In the genomic region with DNA sequence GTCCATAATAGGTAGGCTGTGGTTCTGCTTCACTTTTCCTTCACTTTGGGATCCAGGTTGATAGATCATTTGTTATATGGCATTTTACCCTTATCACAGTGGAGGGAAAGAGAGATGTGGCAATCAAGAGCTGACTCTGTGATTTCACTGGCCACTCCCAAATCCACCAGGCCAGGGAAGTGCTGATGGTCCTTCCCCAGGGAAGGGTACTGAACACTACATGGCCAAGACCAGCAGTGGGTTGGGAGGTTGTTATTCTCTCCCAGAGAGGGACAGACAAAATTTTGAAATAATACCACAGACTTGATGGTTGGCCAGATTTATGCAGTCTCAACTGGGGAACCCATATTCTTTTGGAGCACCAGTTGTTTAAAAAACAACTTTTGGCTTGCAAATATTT, we compare ENCODE assay signal across 20 cellular contexts.
"Had no signal": no experiment of that assay in that cellular context is flagged by ENCODE, and none has a peak within 500 bp of the region (broad histone marks: within the 10 kb centered on the region; RNA-seq: fewer than 3 reads in every experiment).

No MANE protein-coding gene starts in this region.

- H3K4me1 ChIP-seq: colonic mucosa, uterus had no signal

- H3K36me3 ChIP-seq: brain microvascular endothelial cell, colonic mucosa, gastroesophageal sphincter, heart right ventricle, thyroid gland, uterus had no signal

- H3K9me3 ChIP-seq: colonic mucosa, gastroesophageal sphincter, heart right ventricle, thyroid gland, uterus had no signal

- H3K27me3 ChIP-seq: brain microvascular endothelial cell, colonic mucosa, gastroesophageal sphincter, heart right ventricle, thyroid gland, uterus had no signal

- H3K4me3 ChIP-seq: colonic mucosa, gastroesophageal sphincter, heart right ventricle, thyroid gland, uterus had no signal

- ATAC-seq: activated CD8-positive, alpha-beta T cell treated with anti-CD3 and anti-CD28 coated beads for 36 hours; activated T-helper 17 cell treated with anti-CD3 and anti-CD28 coated beads, Interleukin-2, amount 50 U/mL, for 72 hours; gastroesophageal sphincter; left ventricle myocardium superior; T-cell had no signal

- H3K27ac ChIP-seq: brain microvascular endothelial cell, colonic mucosa, epithelial cell of prostate, gastroesophageal sphincter, heart right ventricle, thyroid gland, uterus had no signal

- DNase-seq: activated CD4-positive, alpha-beta T cell treated with anti-CD3 and anti-CD28 coated beads, Interleukin-2, amount 10 ng/mL, durations not matched to agents 24 days and 14 days; activated CD8-positive, alpha-beta T cell treated with anti-CD3 and anti-CD28 coated beads for 36 hours; activated naive CD4-positive, alpha-beta T cell; activated naive CD8-positive, alpha-beta T cell treated with anti-CD3 and anti-CD28 coated beads, Interleukin-2, amount 10 ng/mL, durations not matched to agents 7 days and 5 days; activated T-cell treated with anti-CD3 and anti-CD28 coated beads, Interleukin-2, amount 50 U/mL, for 1 hour; anterior cingulate cortex; brain microvascular endothelial cell; central memory CD4-positive, alpha-beta T cell; colonic mucosa; endodermal cell; heart right ventricle; left ventricle myocardium superior; stimulated activated CD4-positive, alpha-beta T cell treated with anti-CD3 and anti-CD28 coated beads, Interleukin-4, amount 100 ng/mL, for 24 hours; stimulated activated naive CD4-positive, alpha-beta T cell; T-cell; thyroid gland; uterus had no signal
